2 cellular contexts compared by ENCODE assay signal in genomic region chr12:57604454-57605307, GRCh38.
TF ChIP-seq lines count a peak whose summit lies in the region.

Gene DTX3 (plus strand): TSS chr12:57604824. CDS start chr12:57606518, 1,694 bp downstream.

TF ChIP-seq in WTC11, 78 proteins besides CTCF, POLR2A, EP300 and RAD21 (continues in another document):
- TF ChIP-seq USF1 (CRISPR knock-in tag; IDR thresholded peaks at IDR 0.05) = peak; percentile 88
- TF ChIP-seq PRDM15 (CRISPR knock-in tag; IDR thresholded peaks at IDR 0.05) = peak; percentile 21; the same call in 1 of the 2 replicates
- TF ChIP-seq KAT7 (CRISPR knock-in tag; IDR thresholded peaks at IDR 0.05; ENCODE audit: borderline replicate concordance) = no peak
- no peak for TF ChIP-seq STAT6 (CRISPR knock-in tag; conservative IDR thresholded peaks at IDR 0.05; ENCODE audit: low read depth)
- TF ChIP-seq OVOL2 (CRISPR knock-in tag; IDR thresholded peaks at IDR 0.05; ENCODE audit: borderline replicate concordance) = no peak
- TF ChIP-seq ZNF138 (CRISPR knock-in tag; conservative IDR thresholded peaks at IDR 0.05) = no peak
- TF ChIP-seq PREB (CRISPR knock-in tag; IDR thresholded peaks at IDR 0.05; ENCODE audit: borderline replicate concordance) = no peak
- TF ChIP-seq NR1H2 (CRISPR knock-in tag; IDR thresholded peaks at IDR 0.05) = no peak
- no peak for TF ChIP-seq ZNF416 (CRISPR knock-in tag; IDR thresholded peaks at IDR 0.05)
- TF ChIP-seq ZNF281 (CRISPR knock-in tag; IDR thresholded peaks at IDR 0.05) = peak; percentile 9; the same call in 1 of the 2 replicates
- TF ChIP-seq, protein P1, sequence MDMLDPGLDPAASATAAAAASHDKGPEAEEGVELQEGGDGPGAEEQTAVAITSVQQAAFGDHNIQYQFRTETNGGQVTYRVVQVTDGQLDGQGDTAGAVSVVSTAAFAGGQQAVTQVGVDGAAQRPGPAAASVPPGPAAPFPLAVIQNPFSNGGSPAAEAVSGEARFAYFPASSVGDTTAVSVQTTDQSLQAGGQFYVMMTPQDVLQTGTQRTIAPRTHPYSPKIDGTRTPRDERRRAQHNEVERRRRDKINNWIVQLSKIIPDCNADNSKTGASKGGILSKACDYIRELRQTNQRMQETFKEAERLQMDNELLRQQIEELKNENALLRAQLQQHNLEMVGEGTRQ (CRISPR knock-in tag; IDR thresholded peaks at IDR 0.05) = peak; percentile 90
- 0 out of 2 replicates have a peak, but pooled peaks have one; percentile 56 for TF ChIP-seq FOXK1 (CRISPR knock-in tag; IDR thresholded peaks at IDR 0.05)

TF ChIP-seq in H1, 55 proteins besides CTCF, POLR2A, EP300 and RAD21 (continued from another document):
- TF ChIP-seq POLR2AphosphoS5 (IDR thresholded peaks at IDR 0.05; ENCODE audit: low read depth, low read length) = peak; percentile 57; the same call in 1 of the 2 replicates
- peak; percentile 57 for TF ChIP-seq PHF8 (conservative IDR thresholded peaks at IDR 0.05; ENCODE audit: low read depth, low read length)
- peak in 1 of 2 experiments; percentile 64; a peak in 2 of 4 replicates for TF ChIP-seq SIN3A (conservative IDR thresholded peaks at IDR 0.05 in 1 of 2, IDR thresholded peaks at IDR 0.05 in 1 of 2; ENCODE audit: low read depth in 1 of 2, low read length in 2 of 2)
- TF ChIP-seq, protein P1 (IDR thresholded peaks at IDR 0.05; ENCODE audit: low read length) = peak; percentile 70
- no peak for TF ChIP-seq SUZ12 (IDR thresholded peaks at IDR 0.05; ENCODE audit: low read length)
- no peak for TF ChIP-seq SIX5 (IDR thresholded peaks at IDR 0.05; ENCODE audit: low read depth, low read length)
- peak; percentile 37; the same call in 1 of the 2 replicates for TF ChIP-seq TBP (IDR thresholded peaks at IDR 0.05; ENCODE audit: low read depth, low read length)
- no peak for TF ChIP-seq SRF (IDR thresholded peaks at IDR 0.05; ENCODE audit: low read depth, low read length)
- no peak for TF ChIP-seq HDAC6 (IDR thresholded peaks at IDR 0.05; ENCODE audit: low read depth, low read length)
- TF ChIP-seq CEBPB (IDR thresholded peaks at IDR 0.05; ENCODE audit: low read depth, low read length) = no peak
- no peak for TF ChIP-seq CTBP2 (IDR thresholded peaks at IDR 0.05; ENCODE audit: borderline replicate concordance, insufficient read depth, insufficient read length, low read length)
- TF ChIP-seq JUND (IDR thresholded peaks at IDR 0.05; ENCODE audit: low read length) = peak; percentile 32; the same call in 1 of the 2 replicates
- peak; percentile 67 for TF ChIP-seq TAF1 (IDR thresholded peaks at IDR 0.05; ENCODE audit: low read depth, low read length)
- TF ChIP-seq YY1 (IDR thresholded peaks at IDR 0.05; ENCODE audit: low read depth, low read length) = peak; percentile 90
